Comparison of ENCODE assay signal across 20 cellular contexts in genomic region chr1:20442920-20443625, GRCh38. TPM values are rescaled to one million over a fixed set of nuclear protein-coding genes. Genes with fewer than 3 reads are reported as not detected.
A peak's percentile ranks its signal among the peaks of the same experiment; 100 is the strongest.
DNase-seq lines count a peak whose midpoint lies in the region; ATAC-seq and TF ChIP-seq lines count a peak whose summit lies in the region.
"Had no signal": no experiment of that assay in that cellular context is flagged by ENCODE, and none has a peak within 500 bp of the region (broad histone marks: within the 10 kb centered on the region; RNA-seq: fewer than 3 reads in every experiment).

No MANE protein-coding gene starts in this region.

- H3K36me3 ChIP-seq in upper lobe of right lung, result no peaks in the 10 kb centered on the region
- H3K36me3 ChIP-seq: neutrophil, tibial artery had no signal

- no peak for TF ChIP-seq CTCF in fibroblast of mammary gland (conservative IDR thresholded peaks at IDR 0.05; ENCODE audit: control insufficient read depth, insufficient read depth, low read depth, low read length)
- no peak for TF ChIP-seq CTCF in upper lobe of right lung (IDR thresholded peaks at IDR 0.05)

- H3K9me3 ChIP-seq in upper lobe of right lung, result no peaks in the 10 kb centered on the region
- H3K9me3 ChIP-seq: neutrophil, tibial artery had no signal

- intact Hi-C loops in upper lobe of right lung (cut with DNase I), result no loop called here

- DNase-seq in activated effector memory CD4-positive, alpha-beta T cell treated with anti-CD3 and anti-CD28 coated beads, Interleukin-2, amount 50 U/mL, for 16 hours, result peak; percentile 37
- DNase-seq in activated effector memory CD4-positive, alpha-beta T cell treated with Interleukin-2 at 50 U/mL for 16 hours, result no peak
- DNase-seq in NCI-H1694 treated with DMSO at 0.1 percent for 48 hours (lab: John Stamatoyannopoulos, UW) (peak; percentile 31), fibroblast of mammary gland (ENCODE audit: low read depth) (peak; percentile 67), upper lobe of right lung (peak; percentile 43), NCI-H446 (lab: John Stamatoyannopoulos, UW) (no peak)
- DNase-seq in activated CD4-positive, alpha-beta T cell treated with anti-CD3 and anti-CD28 coated beads for 4 hours, result no peak
- DNase-seq: activated CD4-positive, alpha-beta T cell treated with anti-CD3 and anti-CD28 coated beads, Interleukin-2, amount 10 ng/mL, durations not matched to agents 24 days and 14 days; activated CD8-positive, alpha-beta memory T cell treated with anti-CD3 and anti-CD28 coated beads, Interleukin-2, amount 50 U/mL, for 48 hours; activated naive CD4-positive, alpha-beta T cell treated with anti-CD3 and anti-CD28 coated beads for 36 hours; aorta; CD8-positive, alpha-beta memory T cell; KBM-7; left colon; RPMI8226; tibial artery had no signal

- H3K4me3 ChIP-seq in fibroblast of mammary gland (ENCODE audit: control insufficient read depth, low read depth, low read length), result no peak overlapping the region
- no peak overlapping the region for H3K4me3 ChIP-seq in upper lobe of right lung
- H3K4me3 ChIP-seq: tibial artery had no signal

- no peaks in the 10 kb centered on the region for H3K27me3 ChIP-seq in upper lobe of right lung

- no peak overlapping the region for H3K27ac ChIP-seq in upper lobe of right lung
- H3K27ac ChIP-seq: HL-60, neutrophil, tibial artery had no signal

- no peak for ATAC-seq in upper lobe of right lung
- ATAC-seq in GM19397 (IDR thresholded peaks at IDR 0.05; ENCODE audit: unreplicated experiment), result no peak
- ATAC-seq: left colon; stimulated activated effector memory CD8-positive, alpha-beta T cell treated with anti-CD3 and anti-CD28 coated beads, Interleukin-12 subunit alpha, Interleukin-12 subunit beta, amount 100 ng/mL, for 72 hours had no signal

- H3K4me1 ChIP-seq in upper lobe of right lung, result no peaks in the 10 kb centered on the region
- H3K4me1 ChIP-seq: tibial artery had no signal

RNA-seq across cellular contexts. Expression of gene CAMK2N1, which starts 42.9 kb away (rescaled TPM):
- total RNA-seq in upper lobe of right lung, result 73.6 TPM

Comparison
In these comparisons a context has a peak if more than half of its experiments do, and no peak if none do; other contexts are left out.
1. DNase-seq: peak in activated effector memory CD4-positive, alpha-beta T cell treated with anti-CD3 and anti-CD28 coated beads, Interleukin-2, amount 50 U/mL, for 16 hours (single experiment), NCI-H1694 treated with DMSO at 0.1 percent for 48 hours (single experiment), fibroblast of mammary gland (single experiment) and upper lobe of right lung (single experiment); none in activated effector memory CD4-positive, alpha-beta T cell treated with Interleukin-2 at 50 U/mL for 16 hours (single experiment), NCI-H446 (0 of 2) and activated CD4-positive, alpha-beta T cell treated with anti-CD3 and anti-CD28 coated beads for 4 hours (0 of 2).